1 cellular context compared by ENCODE assay signal in genomic region chr16:25013751-25014499, GRCh38.
TF ChIP-seq lines count a peak whose summit lies in the region.

No MANE protein-coding gene starts in this region.

TF ChIP-seq in GM12878, 131 proteins besides CTCF, POLR2A, EP300 and RAD21 (continued from another document and continues in another):
- peak; percentile 99 for TF ChIP-seq CUX1 (IDR thresholded peaks at IDR 0.05; ENCODE audit: insufficient replicate concordance, low read depth, low read length)
- peak; percentile 56; the same call in 1 of the 2 replicates for TF ChIP-seq YY1 (IDR thresholded peaks at IDR 0.05; ENCODE audit: low read depth, low read length)
- TF ChIP-seq PAX8 (IDR thresholded peaks at IDR 0.05): no peak; the same call in 1 of the 2 replicates
- TF ChIP-seq RELB (IDR thresholded peaks at IDR 0.05; ENCODE audit: low read depth): peak; percentile 69; the same call in 1 of the 2 replicates
- TF ChIP-seq JUNB (IDR thresholded peaks at IDR 0.05): peak; percentile 71
- peak; percentile 47; the same call in 1 of the 2 replicates for TF ChIP-seq NR2F1 (conservative IDR thresholded peaks at IDR 0.05)
- TF ChIP-seq KAT2A (conservative IDR thresholded peaks at IDR 0.05; ENCODE audit: control insufficient read depth, low read depth, low read length): no peak
- TF ChIP-seq E2F4 (IDR thresholded peaks at IDR 0.05; ENCODE audit: low read depth, low read length): no peak
- TF ChIP-seq MTA2 (IDR thresholded peaks at IDR 0.05; ENCODE audit: low read depth): peak; percentile 73
- peak; percentile 61; the same call in 1 of the 2 replicates for TF ChIP-seq MLLT1 (IDR thresholded peaks at IDR 0.05)
- TF ChIP-seq CHD1 (IDR thresholded peaks at IDR 0.05; ENCODE audit: low read depth, low read length): peak; percentile 83; the same call in 1 of the 2 replicates
- TF ChIP-seq ATF7 (IDR thresholded peaks at IDR 0.05; ENCODE audit: low read depth): peak; percentile 76
- 0 out of 2 replicates have a peak, but pooled peaks have one; percentile 32 for TF ChIP-seq ZSCAN29 (IDR thresholded peaks at IDR 0.05)
- TF ChIP-seq IKZF1 (conservative IDR thresholded peaks at IDR 0.05): peak; percentile 68; the same call in 1 of the 2 replicates
- peak in 1 of 2 experiments; percentile 81; a peak in 1 of 4 replicates for TF ChIP-seq CEBPB (IDR thresholded peaks at IDR 0.05; ENCODE audit: borderline replicate concordance in 1 of 2, low read depth in 2 of 2, low read length in 2 of 2)
- peak; percentile 71; the same call in 1 of the 2 replicates for TF ChIP-seq MEF2A (IDR thresholded peaks at IDR 0.05; ENCODE audit: insufficient read depth, low read depth, low read length)
- TF ChIP-seq SKIL (IDR thresholded peaks at IDR 0.05; ENCODE audit: low read depth, poor library complexity, severe bottlenecking): peak; percentile 86
- TF ChIP-seq RAD51 (IDR thresholded peaks at IDR 0.05): peak; percentile 88
- peak; percentile 51; the same call in 1 of the 2 replicates for TF ChIP-seq PML (IDR thresholded peaks at IDR 0.05; ENCODE audit: low read length)
- peak in 1 of 2 experiments; percentile 92; a peak in 2 of 4 replicates for TF ChIP-seq ETV6 (conservative IDR thresholded peaks at IDR 0.05 in 1 of 2, IDR thresholded peaks at IDR 0.05 in 1 of 2; ENCODE audit: borderline replicate concordance in 1 of 2, low read depth in 1 of 2)
- peak; percentile 26; the same call in 1 of the 2 replicates for TF ChIP-seq SPI1 (IDR thresholded peaks at IDR 0.05; ENCODE audit: borderline replicate concordance, insufficient read depth, low read depth, low read length)
- TF ChIP-seq SREBF1 (IDR thresholded peaks at IDR 0.05; ENCODE audit: low read length): no peak
- no peak for TF ChIP-seq EZH2 (IDR thresholded peaks at IDR 0.05; ENCODE audit: borderline replicate concordance, control insufficient read depth, low read depth, low read length)
- TF ChIP-seq CBFB (IDR thresholded peaks at IDR 0.05; ENCODE audit: low read depth): 0 out of 2 replicates have a peak, but pooled peaks have one; percentile 29
- peak; percentile 67 for TF ChIP-seq MEF2B (IDR thresholded peaks at IDR 0.05; ENCODE audit: partially characterized antibody, poor library complexity, severe bottlenecking)
- TF ChIP-seq SREBF2 (IDR thresholded peaks at IDR 0.05; ENCODE audit: low read length): no peak
- TF ChIP-seq BRCA1 (IDR thresholded peaks at IDR 0.05; ENCODE audit: low read depth, low read length): no peak
- no peak for TF ChIP-seq ZZZ3 (IDR thresholded peaks at IDR 0.05; ENCODE audit: control insufficient read depth, insufficient read length, low read depth)
- peak; percentile 97 for TF ChIP-seq RUNX3 (IDR thresholded peaks at IDR 0.05; ENCODE audit: low read length)
- TF ChIP-seq BHLHE40 (IDR thresholded peaks at IDR 0.05; ENCODE audit: borderline replicate concordance in 1 of 2, low read depth in 2 of 2, low read length in 1 of 2): peak; percentile 92 to 96
- peak; percentile 35 for TF ChIP-seq BCL3 (IDR thresholded peaks at IDR 0.05; ENCODE audit: borderline replicate concordance, insufficient read depth, low read depth, low read length, poor library complexity, severe bottlenecking)
- peak; percentile 25 for TF ChIP-seq PBX3 (IDR thresholded peaks at IDR 0.05; ENCODE audit: insufficient replicate concordance, low read depth, low read length)
- TF ChIP-seq FOXM1 (IDR thresholded peaks at IDR 0.05; ENCODE audit: low read depth, low read length): peak; percentile 61; the same call in 1 of the 2 replicates
- no peak for TF ChIP-seq SUPT20H (IDR thresholded peaks at IDR 0.05; ENCODE audit: borderline replicate concordance, control insufficient read depth, low read depth, low read length)
- peak; percentile 79 for TF ChIP-seq ATF2 (IDR thresholded peaks at IDR 0.05; ENCODE audit: low read length)
- TF ChIP-seq NBN (IDR thresholded peaks at IDR 0.05): peak; percentile 64; the same call in 1 of the 2 replicates
- TF ChIP-seq RCOR1 (conservative IDR thresholded peaks at IDR 0.05; ENCODE audit: low read depth, low read length): no peak
- TF ChIP-seq RB1 (IDR thresholded peaks at IDR 0.05; ENCODE audit: borderline replicate concordance): no peak; the same call in 1 of the 2 replicates
- TF ChIP-seq MYB (IDR thresholded peaks at IDR 0.05; ENCODE audit: borderline replicate concordance, low read depth, low read length): no peak
- peak; percentile 42; the same call in 1 of the 2 replicates for TF ChIP-seq USF2 (IDR thresholded peaks at IDR 0.05; ENCODE audit: borderline replicate concordance, low read depth, low read length)
- peak; percentile 45; the same call in 1 of the 2 replicates for TF ChIP-seq IRF4 (IDR thresholded peaks at IDR 0.05; ENCODE audit: low read depth, low read length)
